Comparison of ENCODE assay signal across 22 cellular contexts in genomic region chr20:33861458-33861857, GRCh38.
"Had no signal": no experiment of that assay in that cellular context is flagged by ENCODE, and none has a peak within 500 bp of the region (broad histone marks: within the 10 kb centered on the region; RNA-seq: fewer than 3 reads in every experiment).

No MANE protein-coding gene starts in this region.

- H3K9me3 Mint-ChIP-seq: naive thymus-derived CD8-positive, alpha-beta T cell; neural progenitor cell; stimulated activated naive B cell treated with anti-CD40 and anti-IgM and Interleukin-4, amounts not matched to agents 10 μg/mL and 1 μg/mL and 100 μg/mL, for 72 hours; stimulated activated naive CD8-positive, alpha-beta T cell treated with anti-CD3 and anti-CD28 coated beads, Interleukin-15, amount 100 ng/mL, for 72 hours had no signal

- H3K27ac ChIP-seq: heart left ventricle, neural progenitor cell, pancreas, psoas muscle, spleen, testis, tibial nerve had no signal

- H3K27me3 ChIP-seq: heart left ventricle, neural progenitor cell, pancreas, spleen, testis, tibial nerve had no signal

- H3K27me3 Mint-ChIP-seq: naive thymus-derived CD8-positive, alpha-beta T cell; stimulated activated naive B cell treated with anti-CD40 and anti-IgM and Interleukin-4, amounts not matched to agents 10 μg/mL and 1 μg/mL and 100 μg/mL, for 72 hours; stimulated activated naive CD8-positive, alpha-beta T cell treated with anti-CD3 and anti-CD28 coated beads, Interleukin-15, amount 100 ng/mL, for 72 hours had no signal

- DNase-seq: cortex of kidney; effector memory CD4-positive, alpha-beta T cell; heart left ventricle; hippocampal formation; mammary epithelial cell; mucosa of descending colon; naive thymus-derived CD8-positive, alpha-beta T cell; occipital lobe; pancreas; psoas muscle; retina; spleen; stimulated activated CD4-positive, alpha-beta T cell treated with anti-CD3 and anti-CD28 coated beads, Interleukin-2, amount 100 ng/mL, for 24 hours; stimulated activated CD4-positive, alpha-beta T cell treated with anti-CD3 and anti-CD28 coated beads, Interleukin-4, amount 100 ng/mL, for 4 hours; stimulated activated naive B cell treated with anti-CD40 and anti-IgM and Interleukin-4, amounts not matched to agents 10 μg/mL and 1 μg/mL and 100 μg/mL, for 72 hours; stimulated activated naive CD8-positive, alpha-beta T cell treated with anti-CD3 and anti-CD28 coated beads, Interleukin-15, amount 100 ng/mL, for 72 hours; testis had no signal

- ATAC-seq: esophagus mucosa; heart left ventricle; left lobe of liver; mucosa of descending colon; naive thymus-derived CD8-positive, alpha-beta T cell; pancreas; sciatic nerve; stimulated activated naive B cell treated with anti-CD40 and anti-IgM and Interleukin-4, amounts not matched to agents 10 μg/mL and 1 μg/mL and 100 μg/mL, for 72 hours; stimulated activated naive CD8-positive, alpha-beta T cell treated with anti-CD3 and anti-CD28 coated beads, Interleukin-15, amount 100 ng/mL, for 72 hours had no signal

- H3K9me3 ChIP-seq: heart left ventricle, mucosa of descending colon, pancreas, psoas muscle, spleen, testis, tibial nerve had no signal

- H3K36me3 ChIP-seq: neural progenitor cell, pancreas had no signal

- H3K4me2 ChIP-seq: neural progenitor cell had no signal

- H3K9ac ChIP-seq: neural progenitor cell had no signal

- H2AFZ ChIP-seq: neural progenitor cell had no signal

- H3K4me3 Mint-ChIP-seq: neural progenitor cell; stimulated activated naive B cell treated with anti-CD40 and anti-IgM and Interleukin-4, amounts not matched to agents 10 μg/mL and 1 μg/mL and 100 μg/mL, for 72 hours had no signal

- H3K27ac Mint-ChIP-seq: neural progenitor cell; stimulated activated naive B cell treated with anti-CD40 and anti-IgM and Interleukin-4, amounts not matched to agents 10 μg/mL and 1 μg/mL and 100 μg/mL, for 72 hours had no signal

- H3K4me1 ChIP-seq: neural progenitor cell had no signal

- H3K4me3 ChIP-seq: heart left ventricle, mucosa of descending colon, neural progenitor cell, pancreas, psoas muscle, spleen, tibial nerve had no signal
